18 cellular contexts compared by ENCODE assay signal in genomic region chr4:6005175-6005574, GRCh38. TPM values are rescaled to one million over a fixed set of nuclear protein-coding genes. Genes with fewer than 3 reads are reported as not detected.
A peak's percentile ranks its signal among the peaks of the same experiment; 100 is the strongest.
DNase-seq lines count a peak whose midpoint lies in the region; ATAC-seq and TF ChIP-seq lines count a peak whose summit lies in the region.
"Had no signal": no experiment of that assay in that cellular context is flagged by ENCODE, and none has a peak within 500 bp of the region (broad histone marks: within the 10 kb centered on the region; RNA-seq: fewer than 3 reads in every experiment).

No MANE protein-coding gene starts in this region.

- no peak overlapping the region for H3K27ac Mint-ChIP-seq in stimulated activated naive B cell treated with anti-CD40 and anti-IgM and Interleukin-4, amounts not matched to agents 10 μg/mL and 1 μg/mL and 100 μg/mL, for 72 hours
- H3K27ac Mint-ChIP-seq in activated CD8-positive, alpha-beta memory T cell treated with anti-CD3 and anti-CD28 coated beads, Interleukin-2, amount 10 ng/mL, durations not matched to agents 7 days and 5 days, result no peak overlapping the region
- no peak overlapping the region for H3K27ac Mint-ChIP-seq in Calu3 (ENCODE audit: unreplicated experiment)
- H3K27ac Mint-ChIP-seq: B cell; CD4-positive, alpha-beta T cell; CD8-positive, alpha-beta T cell had no signal

- intact Hi-C loops in posterior vena cava (cut with DNase I) (no loop called here), Calu3 (cut with micrococcal nuclease; ENCODE audit: unreplicated experiment) (no loop called here)

- H3K9ac ChIP-seq in BLaER1, result no peak overlapping the region

- peaks cover 48% of the 10 kb centered on the region for H3K4me1 ChIP-seq in BLaER1
- H3K4me1 ChIP-seq: A549 had no signal

- H3K27me3 ChIP-seq in BLaER1, result peaks cover 38% of the 10 kb centered on the region

- no peaks in the 10 kb centered on the region for H3K36me3 Mint-ChIP-seq in stimulated activated naive B cell treated with anti-CD40 and anti-IgM and Interleukin-4, amounts not matched to agents 10 μg/mL and 1 μg/mL and 100 μg/mL, for 72 hours
- no peaks in the 10 kb centered on the region for H3K36me3 Mint-ChIP-seq in activated CD8-positive, alpha-beta memory T cell treated with anti-CD3 and anti-CD28 coated beads, Interleukin-2, amount 10 ng/mL, durations not matched to agents 7 days and 5 days
- H3K36me3 Mint-ChIP-seq in Calu3 (ENCODE audit: insufficient read depth, unreplicated experiment), result no peaks in the 10 kb centered on the region
- H3K36me3 Mint-ChIP-seq: CD8-positive, alpha-beta T cell had no signal

- no peaks in the 10 kb centered on the region for H3K4me1 Mint-ChIP-seq in stimulated activated naive B cell treated with anti-CD40 and anti-IgM and Interleukin-4, amounts not matched to agents 10 μg/mL and 1 μg/mL and 100 μg/mL, for 72 hours
- H3K4me1 Mint-ChIP-seq in activated CD8-positive, alpha-beta memory T cell treated with anti-CD3 and anti-CD28 coated beads, Interleukin-2, amount 10 ng/mL, durations not matched to agents 7 days and 5 days, result no peaks in the 10 kb centered on the region
- H3K4me1 Mint-ChIP-seq in Calu3 (ENCODE audit: low read depth, unreplicated experiment), result no peaks in the 10 kb centered on the region
- H3K4me1 Mint-ChIP-seq: B cell had no signal

- peak overlapping the region; percentile 26; the same call in 1 of the 2 replicates for H3K4me2 ChIP-seq in BLaER1
- H3K4me2 ChIP-seq: A549 had no signal

- TF ChIP-seq CTCF in VCaP (conservative IDR thresholded peaks at IDR 0.05) (no peak), Calu3 (IDR thresholded peaks at IDR 0.05; ENCODE audit: unreplicated experiment) (no peak)

- no peak overlapping the region for H3K4me3 ChIP-seq in BLaER1
- H3K4me3 ChIP-seq: A549 had no signal

- H3K9me3 Mint-ChIP-seq in stimulated activated naive B cell treated with anti-CD40 and anti-IgM and Interleukin-4, amounts not matched to agents 10 μg/mL and 1 μg/mL and 100 μg/mL, for 72 hours, result no peaks in the 10 kb centered on the region
- no peaks in the 10 kb centered on the region for H3K9me3 Mint-ChIP-seq in activated CD8-positive, alpha-beta memory T cell treated with anti-CD3 and anti-CD28 coated beads, Interleukin-2, amount 10 ng/mL, durations not matched to agents 7 days and 5 days (ENCODE audit: low read depth)
- H3K9me3 Mint-ChIP-seq in Calu3 (ENCODE audit: low read depth, unreplicated experiment), result no peaks in the 10 kb centered on the region
- H3K9me3 Mint-ChIP-seq: CD8-positive, alpha-beta T cell had no signal

- H3K27ac ChIP-seq in BLaER1 (no peak overlapping the region), VCaP (peak overlapping the region; percentile 25; the same call in 1 of the 2 replicates)
- H3K27ac ChIP-seq: 22Rv1, A549, C4-2B had no signal

- H3K36me3 ChIP-seq in BLaER1, result no peaks in the 10 kb centered on the region

- DNase-seq in posterior vena cava (ENCODE audit: low spot score) (peak; percentile 41), Calu3 (no peak), LoVo (ENCODE audit: low spot score) (no peak), COLO668 (lab: John Stamatoyannopoulos, UW; ENCODE audit: unreplicated experiment) (no peak)
- no peak for DNase-seq in stimulated activated naive B cell treated with anti-CD40 and anti-IgM and Interleukin-4, amounts not matched to agents 10 μg/mL and 1 μg/mL and 100 μg/mL, for 72 hours
- no peak for DNase-seq in activated CD8-positive, alpha-beta memory T cell treated with anti-CD3 and anti-CD28 coated beads, Interleukin-2, amount 10 ng/mL, durations not matched to agents 7 days and 5 days
- DNase-seq: AML-193; CD4-positive, alpha-beta T cell; CD8-positive, alpha-beta T cell; COR-L47; DMS79 treated with DMSO at 0.1 percent for 48 hours; GF-D8 had no signal

- H3K9me3 ChIP-seq in BLaER1, result no peaks in the 10 kb centered on the region
- H3K9me3 ChIP-seq: A549 had no signal

- H3K27me3 Mint-ChIP-seq in stimulated activated naive B cell treated with anti-CD40 and anti-IgM and Interleukin-4, amounts not matched to agents 10 μg/mL and 1 μg/mL and 100 μg/mL, for 72 hours, result peaks cover 32 to 39% of the 10 kb centered on the region in 2 donors
- peaks cover 31% of the 10 kb centered on the region for H3K27me3 Mint-ChIP-seq in activated CD8-positive, alpha-beta memory T cell treated with anti-CD3 and anti-CD28 coated beads, Interleukin-2, amount 10 ng/mL, durations not matched to agents 7 days and 5 days
- no peaks in the 10 kb centered on the region for H3K27me3 Mint-ChIP-seq in Calu3 (ENCODE audit: unreplicated experiment)

- H3K4me3 Mint-ChIP-seq in stimulated activated naive B cell treated with anti-CD40 and anti-IgM and Interleukin-4, amounts not matched to agents 10 μg/mL and 1 μg/mL and 100 μg/mL, for 72 hours, result no peak overlapping the region
- no peak overlapping the region for H3K4me3 Mint-ChIP-seq in activated CD8-positive, alpha-beta memory T cell treated with anti-CD3 and anti-CD28 coated beads, Interleukin-2, amount 10 ng/mL, durations not matched to agents 7 days and 5 days
- H3K4me3 Mint-ChIP-seq in Calu3 (ENCODE audit: low read depth, unreplicated experiment), result no peak overlapping the region
- H3K4me3 Mint-ChIP-seq: B cell; CD4-positive, alpha-beta T cell; CD8-positive, alpha-beta T cell had no signal

- CTCF ChIA-PET in activated CD8-positive, alpha-beta memory T cell treated with anti-CD3 and anti-CD28 coated beads, Interleukin-2, amount 10 ng/mL, durations not matched to agents 7 days and 5 days (lab: Charles Lee), result interaction anchor here (1.0 to 1.3 kb wide), 2 partner anchors 13 to 15 kb away, joined by 3 read pairs; partner anchors contain the start of gene C4orf50
- CTCF ChIA-PET in Calu3 (lab: Charles Lee), result no interaction called here

- no TSS peak for BruUV-seq in Calu3 (replicated peaks; lab: Mats Ljungman, UMichigan)

- H4K20me1 ChIP-seq in BLaER1, result no peaks in the 10 kb centered on the region

- peak; percentile 66 to 75 for ATAC-seq in stimulated activated naive B cell treated with anti-CD40 and anti-IgM and Interleukin-4, amounts not matched to agents 10 μg/mL and 1 μg/mL and 100 μg/mL, for 72 hours (replicated peaks)
- no peak for ATAC-seq in activated CD8-positive, alpha-beta memory T cell treated with anti-CD3 and anti-CD28 coated beads, Interleukin-2, amount 10 ng/mL, durations not matched to agents 7 days and 5 days
- ATAC-seq: A549; CD8-positive, alpha-beta T cell had no signal

RNA-seq across cellular contexts. Expression of gene C4orf50, which starts 13.1 kb away (rescaled TPM):
- total RNA-seq in posterior vena cava (not detected), Calu3 (2022) (not detected in 2 replicates)
- 1 to 10 TPM in 1 of 2 experiments, under 1 TPM in 1; 0.82 to 1.1 TPM for total RNA-seq in activated CD8-positive, alpha-beta memory T cell treated with anti-CD3 and anti-CD28 coated beads, Interleukin-2, amount 10 ng/mL, durations not matched to agents 7 days and 5 days
